Comparison of ENCODE assay signal across 21 cellular contexts in the genomic region with DNA sequence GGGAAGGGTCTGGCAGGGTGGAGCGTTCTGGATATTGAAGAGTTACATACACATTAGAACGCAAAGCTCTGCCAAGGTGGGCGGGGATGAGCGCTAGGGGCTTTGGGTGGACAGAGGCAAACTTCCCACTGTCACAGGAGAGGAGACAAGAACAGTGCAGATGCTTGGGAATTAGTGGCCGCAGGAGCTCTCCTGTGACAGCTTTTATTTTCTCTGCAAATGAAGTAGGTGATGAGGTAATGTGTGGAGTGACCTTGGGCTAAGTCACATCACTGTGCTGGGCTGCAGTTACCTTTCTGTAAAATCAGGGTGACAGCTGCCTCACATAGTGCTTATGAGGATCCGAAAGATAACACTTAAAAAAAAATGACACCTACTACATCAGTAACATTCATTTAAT. TPM values are rescaled to one million over a fixed set of nuclear protein-coding genes. Genes with fewer than 3 reads are reported as not detected.
DNase-seq lines count a peak whose midpoint lies in the region; ATAC-seq and TF ChIP-seq lines count a peak whose summit lies in the region.
"Had no signal": no experiment of that assay in that cellular context is flagged by ENCODE, and none has a peak within 500 bp of the region (broad histone marks: within the 10 kb centered on the region; RNA-seq: fewer than 3 reads in every experiment).

No MANE protein-coding gene starts in this region.

- H3K27me3 ChIP-seq in right lobe of liver = no peaks in the 10 kb centered on the region
- H3K27me3 ChIP-seq: neutrophil, testis had no signal

- H3K36me3 Mint-ChIP-seq in activated CD8-positive, alpha-beta T cell treated with anti-CD3 and anti-CD28 coated beads for 36 hours (ENCODE audit: low read depth) = peaks cover 75% of the 10 kb centered on the region
- peaks cover 64% of the 10 kb centered on the region for H3K36me3 Mint-ChIP-seq in activated CD8-positive, alpha-beta T cell treated with anti-CD3 and anti-CD28 coated beads, Interleukin-2, amount 10 ng/mL, durations not matched to agents 7 days and 5 days (ENCODE audit: low read depth)
- peaks cover 62% of the 10 kb centered on the region for H3K36me3 Mint-ChIP-seq in activated naive CD8-positive, alpha-beta T cell treated with anti-CD3 and anti-CD28 coated beads for 36 hours

- CTCF ChIA-PET in activated CD8-positive, alpha-beta T cell treated with anti-CD3 and anti-CD28 coated beads for 36 hours (lab: Charles Lee) = interaction anchor here (1.0 to 1.3 kb wide), 4 partner anchors 10 to 126 kb away, joined by 3 to 5 read pairs (median 3); no protein-coding TSS in a partner anchor
- CTCF ChIA-PET in activated CD8-positive, alpha-beta T cell treated with anti-CD3 and anti-CD28 coated beads, Interleukin-2, amount 10 ng/mL, durations not matched to agents 7 days and 5 days (lab: Charles Lee) = interaction anchor here (0.8 to 1.7 kb wide), 4 partner anchors 14 to 267 kb away, joined by 3 to 6 read pairs (median 4); no protein-coding TSS in a partner anchor

- H3K4me1 Mint-ChIP-seq in activated CD8-positive, alpha-beta T cell treated with anti-CD3 and anti-CD28 coated beads for 36 hours (ENCODE audit: low read depth) = peaks cover 27% of the 10 kb centered on the region
- H3K4me1 Mint-ChIP-seq in activated CD8-positive, alpha-beta T cell treated with anti-CD3 and anti-CD28 coated beads, Interleukin-2, amount 10 ng/mL, durations not matched to agents 7 days and 5 days (ENCODE audit: low read depth) = peaks cover 8% of the 10 kb centered on the region
- peaks cover 18% of the 10 kb centered on the region for H3K4me1 Mint-ChIP-seq in activated naive CD8-positive, alpha-beta T cell treated with anti-CD3 and anti-CD28 coated beads for 36 hours
- H3K4me1 Mint-ChIP-seq: memory B cell; stimulated activated memory B cell treated with anti-CD40 and anti-IgM and Interleukin-4, amounts not matched to agents 10 μg/mL and 1 μg/mL and 100 μg/mL, for 72 hours had no signal

- peaks cover 0 to 25% (median 2%) of the 10 kb centered on the region in 4 donors for H3K4me1 ChIP-seq in right lobe of liver
- H3K4me1 ChIP-seq: testis had no signal

- WGBS in right lobe of liver (ENCODE audit: insufficient coverage, low coverage, low lambda C conversion rate, missing lambda C conversion rate) = 51% methylated on average over 3 of the region's 6 CpGs

- no peak for TF ChIP-seq CTCF in activated CD8-positive, alpha-beta T cell treated with anti-CD3 and anti-CD28 coated beads for 36 hours (IDR thresholded peaks at IDR 0.05)
- no peak for TF ChIP-seq CTCF in right lobe of liver (IDR thresholded peaks at IDR 0.05)

- no peaks in the 10 kb centered on the region for H3K27me3 Mint-ChIP-seq in activated CD8-positive, alpha-beta T cell treated with anti-CD3 and anti-CD28 coated beads for 36 hours
- no peaks in the 10 kb centered on the region for H3K27me3 Mint-ChIP-seq in activated CD8-positive, alpha-beta T cell treated with anti-CD3 and anti-CD28 coated beads, Interleukin-2, amount 10 ng/mL, durations not matched to agents 7 days and 5 days (ENCODE audit: low read depth)
- no peaks in the 10 kb centered on the region for H3K27me3 Mint-ChIP-seq in activated naive CD8-positive, alpha-beta T cell treated with anti-CD3 and anti-CD28 coated beads for 36 hours
- H3K27me3 Mint-ChIP-seq: memory B cell; stimulated activated memory B cell treated with anti-CD40 and anti-IgM and Interleukin-4, amounts not matched to agents 10 μg/mL and 1 μg/mL and 100 μg/mL, for 72 hours had no signal

- ATAC-seq in activated CD8-positive, alpha-beta T cell treated with anti-CD3 and anti-CD28 coated beads for 36 hours = no peak
- no peak for ATAC-seq in activated CD8-positive, alpha-beta T cell treated with anti-CD3 and anti-CD28 coated beads, Interleukin-2, amount 10 ng/mL, durations not matched to agents 7 days and 5 days
- peak; percentile 10 to 47 (median 28) for ATAC-seq in right lobe of liver
- no peak for ATAC-seq in HG03097 (IDR thresholded peaks at IDR 0.05; ENCODE audit: low FRiP score, unreplicated experiment)
- no peak for ATAC-seq in GM19351 (IDR thresholded peaks at IDR 0.05; ENCODE audit: unreplicated experiment)
- ATAC-seq: stimulated activated memory B cell treated with anti-CD40 and anti-IgM and Interleukin-4, amounts not matched to agents 10 μg/mL and 1 μg/mL and 100 μg/mL, for 72 hours had no signal

- TF ChIP-seq POLR2A in right lobe of liver (IDR thresholded peaks at IDR 0.05) = no peak

- DNase-seq in activated CD8-positive, alpha-beta T cell treated with anti-CD3 and anti-CD28 coated beads for 36 hours = no peak
- no peak for DNase-seq in activated CD8-positive, alpha-beta T cell treated with anti-CD3 and anti-CD28 coated beads, Interleukin-2, amount 10 ng/mL, durations not matched to agents 7 days and 5 days
- DNase-seq in NCI-H1092 (lab: John Stamatoyannopoulos, UW) (peak; percentile 45), right lobe of liver (peak in 1 of 3 donors; percentile 47), activated gamma-delta T cell (lab: John Stamatoyannopoulos, UW) (no peak)
- DNase-seq in activated naive CD8-positive, alpha-beta T cell treated with anti-CD3 and anti-CD28 coated beads for 36 hours = no peak
- DNase-seq: activated CD4-positive, CD25-positive, alpha-beta regulatory T cell; activated CD8-positive, alpha-beta memory T cell treated with anti-CD3 and anti-CD28 coated beads, Interleukin-2, amount 50 U/mL, for 4 hours; Karpas-422; left cardiac atrium; NCI-H1436 treated with DMSO at 0.1 percent for 48 hours; stimulated activated CD4-positive, alpha-beta T cell treated with anti-CD3 and anti-CD28 coated beads, Interleukin-4, amount 100 ng/mL, for 4 hours had no signal

- H3K9me3 Mint-ChIP-seq in activated CD8-positive, alpha-beta T cell treated with anti-CD3 and anti-CD28 coated beads for 36 hours = no peaks in the 10 kb centered on the region
- H3K9me3 Mint-ChIP-seq in activated CD8-positive, alpha-beta T cell treated with anti-CD3 and anti-CD28 coated beads, Interleukin-2, amount 10 ng/mL, durations not matched to agents 7 days and 5 days (ENCODE audit: insufficient read depth) = no peaks in the 10 kb centered on the region
- H3K9me3 Mint-ChIP-seq in activated naive CD8-positive, alpha-beta T cell treated with anti-CD3 and anti-CD28 coated beads for 36 hours = no peaks in the 10 kb centered on the region
- H3K9me3 Mint-ChIP-seq: memory B cell; stimulated activated memory B cell treated with anti-CD40 and anti-IgM and Interleukin-4, amounts not matched to agents 10 μg/mL and 1 μg/mL and 100 μg/mL, for 72 hours had no signal

- no peak overlapping the region for H3K4me3 Mint-ChIP-seq in activated CD8-positive, alpha-beta T cell treated with anti-CD3 and anti-CD28 coated beads for 36 hours
- H3K4me3 Mint-ChIP-seq in activated CD8-positive, alpha-beta T cell treated with anti-CD3 and anti-CD28 coated beads, Interleukin-2, amount 10 ng/mL, durations not matched to agents 7 days and 5 days = no peak overlapping the region
- H3K4me3 Mint-ChIP-seq in activated naive CD8-positive, alpha-beta T cell treated with anti-CD3 and anti-CD28 coated beads for 36 hours = no peak overlapping the region
- H3K4me3 Mint-ChIP-seq: memory B cell; stimulated activated memory B cell treated with anti-CD40 and anti-IgM and Interleukin-4, amounts not matched to agents 10 μg/mL and 1 μg/mL and 100 μg/mL, for 72 hours had no signal

- peak overlapping the region in 1 of 3 donors; percentile 61 for H3K27ac ChIP-seq in right lobe of liver
- H3K27ac ChIP-seq: GM23248, HL-60, neutrophil, testis had no signal

- intact Hi-C loops in activated CD8-positive, alpha-beta T cell treated with anti-CD3 and anti-CD28 coated beads for 36 hours (cut with micrococcal nuclease) = no loop called here
- intact Hi-C loops in right lobe of liver (cut with DNase I) = no loop called here

- H3K36me3 ChIP-seq in right lobe of liver = peaks cover 0 to 51% (median 14%) of the 10 kb centered on the region in 4 donors

- POLR2A ChIA-PET in activated CD8-positive, alpha-beta T cell treated with anti-CD3 and anti-CD28 coated beads for 36 hours (lab: Charles Lee) = interaction anchor here (1.1 kb wide), 1 partner anchor 207 kb away, joined by 4 read pairs; no protein-coding TSS in a partner anchor
- POLR2A ChIA-PET in activated CD8-positive, alpha-beta T cell treated with anti-CD3 and anti-CD28 coated beads, Interleukin-2, amount 10 ng/mL, durations not matched to agents 7 days and 5 days (lab: Charles Lee) = no interaction called here

- no peaks in the 10 kb centered on the region for H3K9me3 ChIP-seq in right lobe of liver
- H3K9me3 ChIP-seq: neutrophil, testis had no signal

- H3K4me3 ChIP-seq in right lobe of liver = no peak overlapping the region
- H3K4me3 ChIP-seq: GM23248, testis had no signal

- peak overlapping the region; percentile 12 for H3K27ac Mint-ChIP-seq in activated CD8-positive, alpha-beta T cell treated with anti-CD3 and anti-CD28 coated beads for 36 hours
- no peak overlapping the region for H3K27ac Mint-ChIP-seq in activated CD8-positive, alpha-beta T cell treated with anti-CD3 and anti-CD28 coated beads, Interleukin-2, amount 10 ng/mL, durations not matched to agents 7 days and 5 days
- H3K27ac Mint-ChIP-seq in activated naive CD8-positive, alpha-beta T cell treated with anti-CD3 and anti-CD28 coated beads for 36 hours = peak overlapping the region; percentile 40
- H3K27ac Mint-ChIP-seq: stimulated activated memory B cell treated with anti-CD40 and anti-IgM and Interleukin-4, amounts not matched to agents 10 μg/mL and 1 μg/mL and 100 μg/mL, for 72 hours had no signal

RNA-seq across cellular contexts. Expression of a gene that starts 31.4 kb away (rescaled TPM):
- not detected for total RNA-seq in activated CD8-positive, alpha-beta T cell treated with anti-CD3 and anti-CD28 coated beads for 36 hours
- total RNA-seq in activated CD8-positive, alpha-beta T cell treated with anti-CD3 and anti-CD28 coated beads, Interleukin-2, amount 10 ng/mL, durations not matched to agents 7 days and 5 days = not detected
- total RNA-seq in activated naive CD8-positive, alpha-beta T cell treated with anti-CD3 and anti-CD28 coated beads for 36 hours = not detected
- 10 to 100 TPM; 16.4 to 41.4 (median 31.3) TPM for total RNA-seq in right lobe of liver
- total RNA-seq: A172 had no signal

Comparison
In these comparisons a context has a peak if more than half of its experiments do, and no peak if none do; other contexts are left out.
1. ATAC-seq: peak in right lobe of liver (4 of 4); none in activated CD8-positive, alpha-beta T cell treated with anti-CD3 and anti-CD28 coated beads for 36 hours (single experiment), activated CD8-positive, alpha-beta T cell treated with anti-CD3 and anti-CD28 coated beads, Interleukin-2, amount 10 ng/mL, durations not matched to agents 7 days and 5 days (single experiment), HG03097 (single experiment) and GM19351 (single experiment).
2. RNA of a gene that starts 31.4 kb away (total RNA-seq): 16.4 to 41.4 TPM in right lobe of liver; not detected in activated naive CD8-positive, alpha-beta T cell treated with anti-CD3 and anti-CD28 coated beads for 36 hours, not detected in activated CD8-positive, alpha-beta T cell treated with anti-CD3 and anti-CD28 coated beads for 36 hours and not detected in activated CD8-positive, alpha-beta T cell treated with anti-CD3 and anti-CD28 coated beads, Interleukin-2, amount 10 ng/mL, durations not matched to agents 7 days and 5 days; every median in the first group is over 10 times any median in the second.